ENCODE assay signal across 37 cellular contexts in genomic region chrX:52509916-52510315, GRCh38. TPM values are rescaled to one million over a fixed set of nuclear protein-coding genes. Genes with fewer than 3 reads are reported as not detected.
"Had no signal": no experiment of that assay in that cellular context is flagged by ENCODE, and none has a peak within 500 bp of the region (broad histone marks: within the 10 kb centered on the region; RNA-seq: fewer than 3 reads in every experiment).

No MANE protein-coding gene starts in this region.

- H3K4me3 ChIP-seq: ascending aorta, breast epithelium, cardiac muscle cell, esophagus muscularis mucosa, gastrocnemius medialis had no signal

- H3K9me3 Mint-ChIP-seq: activated B cell treated with CpG ODN at 0.5 μM for 24 hours; activated CD8-positive, alpha-beta T cell treated with anti-CD3 and anti-CD28 coated beads for 36 hours; activated naive CD4-positive, alpha-beta T cell treated with anti-CD3 and anti-CD28 coated beads, Interleukin-2, amount 10 ng/mL, durations not matched to agents 7 days and 5 days; activated naive CD4-positive, alpha-beta T cell treated with anti-CD3 and anti-CD28 coated beads, Interleukin-2, amount 50 U/mL, for 72 hours; activated naive CD8-positive, alpha-beta T cell treated with anti-CD3 and anti-CD28 coated beads, Interleukin-2, amount 10 ng/mL, durations not matched to agents 7 days and 5 days; activated T-cell treated with anti-CD3 and anti-CD28 coated beads, Interleukin-2, amount 50 U/mL, for 24 hours; activated T-cell treated with anti-CD3 and anti-CD28 coated beads, Interleukin-2, amount 50 U/mL, for 72 hours; central memory CD8-positive, alpha-beta T cell; effector memory CD8-positive, alpha-beta T cell; T-cell; T-helper 1 cell treated with Interleukin-12 subunit alpha and Interleukin-12 subunit beta and Interleukin-4 antibody, amounts not matched to agents 30 μg/mL and 1 μg/mL, for 36 hours; T-helper 2 cell treated with Interferon-gamma antibody and Interleukin-4, amounts not matched to agents 5 μg/mL and 100 μg/mL, for 36 hours had no signal

- H3K36me3 ChIP-seq: ascending aorta, breast epithelium, cardiac muscle cell, esophagus muscularis mucosa, gastrocnemius medialis, WERI-Rb-1 had no signal

- ATAC-seq: activated CD4-positive, CD25-positive, alpha-beta regulatory T cell treated with anti-CD3 and anti-CD28 coated beads, Interleukin-2, amount 50 U/mL, for 24 hours; activated CD8-positive, alpha-beta memory T cell treated with anti-CD3 and anti-CD28 coated beads, Interleukin-2, amount 10 ng/mL, durations not matched to agents 7 days and 5 days; activated CD8-positive, alpha-beta T cell treated with anti-CD3 and anti-CD28 coated beads for 36 hours; activated naive CD4-positive, alpha-beta T cell treated with anti-CD3 and anti-CD28 coated beads, Interleukin-2, amount 50 U/mL, for 72 hours; activated T-cell treated with anti-CD3 and anti-CD28 coated beads, Interleukin-2, amount 50 U/mL, for 72 hours; effector memory CD8-positive, alpha-beta T cell; foreskin keratinocyte; gastrocnemius medialis; T-cell had no signal

- H3K36me3 Mint-ChIP-seq: activated CD8-positive, alpha-beta memory T cell treated with anti-CD3 and anti-CD28 coated beads, Interleukin-2, amount 10 ng/mL, durations not matched to agents 7 days and 5 days; activated naive CD4-positive, alpha-beta T cell treated with anti-CD3 and anti-CD28 coated beads, Interleukin-2, amount 10 ng/mL, durations not matched to agents 7 days and 5 days; activated naive CD4-positive, alpha-beta T cell treated with anti-CD3 and anti-CD28 coated beads, Interleukin-2, amount 50 U/mL, for 72 hours; activated naive CD8-positive, alpha-beta T cell treated with anti-CD3 and anti-CD28 coated beads, Interleukin-2, amount 10 ng/mL, durations not matched to agents 7 days and 5 days; brain; T-cell had no signal

- H3K4me1 ChIP-seq: ascending aorta, breast epithelium, esophagus muscularis mucosa, foreskin keratinocyte, gastrocnemius medialis had no signal

- H3K4me3 Mint-ChIP-seq: activated B cell treated with CpG ODN at 0.5 μM for 24 hours; activated CD8-positive, alpha-beta memory T cell treated with anti-CD3 and anti-CD28 coated beads, Interleukin-2, amount 10 ng/mL, durations not matched to agents 7 days and 5 days; activated CD8-positive, alpha-beta T cell treated with anti-CD3 and anti-CD28 coated beads for 36 hours; activated naive CD4-positive, alpha-beta T cell treated with anti-CD3 and anti-CD28 coated beads, Interleukin-2, amount 10 ng/mL, durations not matched to agents 7 days and 5 days; activated naive CD8-positive, alpha-beta T cell treated with anti-CD3 and anti-CD28 coated beads, Interleukin-2, amount 10 ng/mL, durations not matched to agents 7 days and 5 days; activated T-cell treated with anti-CD3 and anti-CD28 coated beads, Interleukin-2, amount 50 U/mL, for 24 hours; activated T-cell treated with anti-CD3 and anti-CD28 coated beads, Interleukin-2, amount 50 U/mL, for 72 hours; brain; central memory CD8-positive, alpha-beta T cell; effector memory CD8-positive, alpha-beta T cell; T-cell; T-helper 1 cell treated with Interleukin-12 subunit alpha and Interleukin-12 subunit beta and Interleukin-4 antibody, amounts not matched to agents 30 μg/mL and 1 μg/mL, for 36 hours; T-helper 2 cell treated with Interferon-gamma antibody and Interleukin-4, amounts not matched to agents 5 μg/mL and 100 μg/mL, for 36 hours had no signal

- H3K27ac ChIP-seq: ascending aorta, breast epithelium, cardiac muscle cell, esophagus muscularis mucosa, foreskin keratinocyte, gastrocnemius medialis, WERI-Rb-1 had no signal

- H3K9me3 ChIP-seq: ascending aorta, breast epithelium, esophagus muscularis mucosa, gastrocnemius medialis had no signal

- DNase-seq: activated B cell treated with CpG ODN at 0.5 μM for 24 hours; activated CD4-positive, alpha-beta T cell treated with anti-CD3 and anti-CD28 coated beads for 48 hours; activated CD4-positive, alpha-beta T cell treated with anti-CD3 and anti-CD28 coated beads, Interleukin-2, amount 50 U/mL, for 1 hour; activated CD4-positive, alpha-beta T cell treated with anti-CD3 and anti-CD28 coated beads, Interleukin-2, amount 50 U/mL, for 48 hours; activated CD8-positive, alpha-beta memory T cell treated with anti-CD3 and anti-CD28 coated beads, Interleukin-2, amount 10 ng/mL, durations not matched to agents 7 days and 5 days; activated CD8-positive, alpha-beta memory T cell treated with anti-CD3 and anti-CD28 coated beads, Interleukin-2, amount 50 U/mL, for 4 hours; activated CD8-positive, alpha-beta T cell treated with anti-CD3 and anti-CD28 coated beads for 36 hours; activated gamma-delta T cell; activated naive CD4-positive, alpha-beta T cell; activated naive CD4-positive, alpha-beta T cell treated with anti-CD3 and anti-CD28 coated beads, Interleukin-2, amount 10 ng/mL, durations not matched to agents 7 days and 5 days; activated naive CD8-positive, alpha-beta T cell treated with anti-CD3 and anti-CD28 coated beads, Interleukin-2, amount 10 ng/mL, durations not matched to agents 7 days and 5 days; activated T-cell treated with anti-CD3 and anti-CD28 coated beads for 4 hours; activated T-cell treated with anti-CD3 and anti-CD28 coated beads, Interleukin-2, amount 50 U/mL, for 24 hours; activated T-cell treated with anti-CD3 and anti-CD28 coated beads, Interleukin-2, amount 50 U/mL, for 72 hours; cortex of kidney; dermis blood vessel endothelial cell; effector CD4-positive, alpha-beta T cell; effector memory CD8-positive, alpha-beta T cell; erythroblast; foreskin keratinocyte; gastrocnemius medialis; SW 1271; T-cell; T1000; WERI-Rb-1 had no signal

- H3K27ac Mint-ChIP-seq: activated B cell treated with CpG ODN at 0.5 μM for 24 hours; activated CD8-positive, alpha-beta memory T cell treated with anti-CD3 and anti-CD28 coated beads, Interleukin-2, amount 10 ng/mL, durations not matched to agents 7 days and 5 days; activated CD8-positive, alpha-beta T cell treated with anti-CD3 and anti-CD28 coated beads for 36 hours; activated naive CD4-positive, alpha-beta T cell treated with anti-CD3 and anti-CD28 coated beads, Interleukin-2, amount 10 ng/mL, durations not matched to agents 7 days and 5 days; activated naive CD4-positive, alpha-beta T cell treated with anti-CD3 and anti-CD28 coated beads, Interleukin-2, amount 50 U/mL, for 72 hours; activated naive CD8-positive, alpha-beta T cell treated with anti-CD3 and anti-CD28 coated beads, Interleukin-2, amount 10 ng/mL, durations not matched to agents 7 days and 5 days; activated T-cell treated with anti-CD3 and anti-CD28 coated beads, Interleukin-2, amount 50 U/mL, for 24 hours; activated T-cell treated with anti-CD3 and anti-CD28 coated beads, Interleukin-2, amount 50 U/mL, for 72 hours; brain; effector memory CD8-positive, alpha-beta T cell; T-cell; T-helper 1 cell treated with Interleukin-12 subunit alpha and Interleukin-12 subunit beta and Interleukin-4 antibody, amounts not matched to agents 30 μg/mL and 1 μg/mL, for 36 hours; T-helper 2 cell treated with Interferon-gamma antibody and Interleukin-4, amounts not matched to agents 5 μg/mL and 100 μg/mL, for 36 hours had no signal

- H3K27me3 Mint-ChIP-seq: activated B cell treated with CpG ODN at 0.5 μM for 24 hours; activated naive CD4-positive, alpha-beta T cell treated with anti-CD3 and anti-CD28 coated beads, Interleukin-2, amount 10 ng/mL, durations not matched to agents 7 days and 5 days had no signal

- H3K4me1 Mint-ChIP-seq: activated B cell treated with CpG ODN at 0.5 μM for 24 hours; activated CD8-positive, alpha-beta memory T cell treated with anti-CD3 and anti-CD28 coated beads, Interleukin-2, amount 10 ng/mL, durations not matched to agents 7 days and 5 days; activated naive CD4-positive, alpha-beta T cell treated with anti-CD3 and anti-CD28 coated beads, Interleukin-2, amount 10 ng/mL, durations not matched to agents 7 days and 5 days; activated naive CD8-positive, alpha-beta T cell treated with anti-CD3 and anti-CD28 coated beads, Interleukin-2, amount 10 ng/mL, durations not matched to agents 7 days and 5 days; brain; central memory CD8-positive, alpha-beta T cell; T-cell had no signal

RNA-seq across cellular contexts. Expression of gene XAGE1B, which starts 6.9 kb away (rescaled TPM):
- total RNA-seq: activated B cell treated with CpG ODN at 0.5 μM for 24 hours; activated CD8-positive, alpha-beta memory T cell treated with anti-CD3 and anti-CD28 coated beads for 36 hours; activated CD8-positive, alpha-beta memory T cell treated with anti-CD3 and anti-CD28 coated beads, Interleukin-2, amount 10 ng/mL, durations not matched to agents 7 days and 5 days; activated CD8-positive, alpha-beta T cell treated with anti-CD3 and anti-CD28 coated beads for 36 hours; activated naive CD4-positive, alpha-beta T cell treated with anti-CD3 and anti-CD28 coated beads, Interleukin-2, amount 50 U/mL, for 72 hours; activated naive CD8-positive, alpha-beta T cell treated with anti-CD3 and anti-CD28 coated beads, Interleukin-2, amount 10 ng/mL, durations not matched to agents 7 days and 5 days; activated T-cell treated with anti-CD3 and anti-CD28 coated beads, Interleukin-2, amount 50 U/mL, for 72 hours; ascending aorta; breast epithelium; cardiac muscle cell; cerebellum; dermis blood vessel endothelial cell; esophagus muscularis mucosa; foreskin keratinocyte; gastrocnemius medialis; T-cell had no signal
- polyA plus RNA-seq: cardiac muscle cell, foreskin keratinocyte had no signal

RNA-seq across cellular contexts. Expression of gene XAGE1A, which starts 14.3 kb away (rescaled TPM):
- total RNA-seq: activated B cell treated with CpG ODN at 0.5 μM for 24 hours; activated CD8-positive, alpha-beta memory T cell treated with anti-CD3 and anti-CD28 coated beads for 36 hours; activated CD8-positive, alpha-beta memory T cell treated with anti-CD3 and anti-CD28 coated beads, Interleukin-2, amount 10 ng/mL, durations not matched to agents 7 days and 5 days; activated CD8-positive, alpha-beta T cell treated with anti-CD3 and anti-CD28 coated beads for 36 hours; activated naive CD4-positive, alpha-beta T cell treated with anti-CD3 and anti-CD28 coated beads, Interleukin-2, amount 50 U/mL, for 72 hours; activated naive CD8-positive, alpha-beta T cell treated with anti-CD3 and anti-CD28 coated beads, Interleukin-2, amount 10 ng/mL, durations not matched to agents 7 days and 5 days; activated T-cell treated with anti-CD3 and anti-CD28 coated beads, Interleukin-2, amount 50 U/mL, for 72 hours; ascending aorta; breast epithelium; cardiac muscle cell; cerebellum; dermis blood vessel endothelial cell; esophagus muscularis mucosa; foreskin keratinocyte; gastrocnemius medialis; T-cell had no signal
- polyA plus RNA-seq: cardiac muscle cell, foreskin keratinocyte had no signal
